ENCODE assay signal across 1 cellular context in the genomic region with DNA sequence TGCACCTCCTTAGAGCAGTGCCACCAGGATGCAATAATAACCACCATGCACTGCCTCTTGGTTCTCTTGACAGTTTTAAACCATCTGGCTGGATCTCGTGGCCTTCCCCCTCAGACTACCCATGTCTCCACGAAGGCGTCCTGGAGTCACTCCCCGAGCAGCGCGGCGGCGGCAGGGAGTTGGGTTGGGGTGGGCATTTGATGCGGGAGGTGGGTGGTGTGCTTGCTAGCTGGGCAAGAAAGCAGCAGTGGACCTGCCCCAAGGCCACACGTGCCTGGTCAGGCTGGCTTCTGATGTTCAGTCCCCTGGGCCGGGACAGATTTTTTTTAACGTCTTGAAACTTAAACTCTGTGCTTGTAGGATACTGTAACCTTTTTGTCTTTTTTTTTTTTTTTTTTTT.
TF ChIP-seq lines count a peak whose summit lies in the region.

No MANE protein-coding gene starts in this region.

TF ChIP-seq in K562, 482 proteins besides CTCF, POLR2A, EP300 and RAD21:
- TF ChIP-seq, protein P1, sequence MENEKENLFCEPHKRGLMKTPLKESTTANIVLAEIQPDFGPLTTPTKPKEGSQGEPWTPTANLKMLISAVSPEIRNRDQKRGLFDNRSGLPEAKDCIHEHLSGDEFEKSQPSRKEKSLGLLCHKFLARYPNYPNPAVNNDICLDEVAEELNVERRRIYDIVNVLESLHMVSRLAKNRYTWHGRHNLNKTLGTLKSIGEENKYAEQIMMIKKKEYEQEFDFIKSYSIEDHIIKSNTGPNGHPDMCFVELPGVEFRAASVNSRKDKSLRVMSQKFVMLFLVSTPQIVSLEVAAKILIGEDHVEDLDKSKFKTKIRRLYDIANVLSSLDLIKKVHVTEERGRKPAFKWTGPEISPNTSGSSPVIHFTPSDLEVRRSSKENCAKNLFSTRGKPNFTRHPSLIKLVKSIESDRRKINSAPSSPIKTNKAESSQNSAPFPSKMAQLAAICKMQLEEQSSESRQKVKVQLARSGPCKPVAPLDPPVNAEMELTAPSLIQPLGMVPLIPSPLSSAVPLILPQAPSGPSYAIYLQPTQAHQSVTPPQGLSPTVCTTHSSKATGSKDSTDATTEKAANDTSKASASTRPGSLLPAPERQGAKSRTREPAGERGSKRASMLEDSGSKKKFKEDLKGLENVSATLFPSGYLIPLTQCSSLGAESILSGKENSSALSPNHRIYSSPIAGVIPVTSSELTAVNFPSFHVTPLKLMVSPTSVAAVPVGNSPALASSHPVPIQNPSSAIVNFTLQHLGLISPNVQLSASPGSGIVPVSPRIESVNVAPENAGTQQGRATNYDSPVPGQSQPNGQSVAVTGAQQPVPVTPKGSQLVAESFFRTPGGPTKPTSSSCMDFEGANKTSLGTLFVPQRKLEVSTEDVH (IDR thresholded peaks at IDR 0.05; ENCODE audit: low read depth, partially characterized antibody) = no peak
- TF ChIP-seq, protein P2, sequence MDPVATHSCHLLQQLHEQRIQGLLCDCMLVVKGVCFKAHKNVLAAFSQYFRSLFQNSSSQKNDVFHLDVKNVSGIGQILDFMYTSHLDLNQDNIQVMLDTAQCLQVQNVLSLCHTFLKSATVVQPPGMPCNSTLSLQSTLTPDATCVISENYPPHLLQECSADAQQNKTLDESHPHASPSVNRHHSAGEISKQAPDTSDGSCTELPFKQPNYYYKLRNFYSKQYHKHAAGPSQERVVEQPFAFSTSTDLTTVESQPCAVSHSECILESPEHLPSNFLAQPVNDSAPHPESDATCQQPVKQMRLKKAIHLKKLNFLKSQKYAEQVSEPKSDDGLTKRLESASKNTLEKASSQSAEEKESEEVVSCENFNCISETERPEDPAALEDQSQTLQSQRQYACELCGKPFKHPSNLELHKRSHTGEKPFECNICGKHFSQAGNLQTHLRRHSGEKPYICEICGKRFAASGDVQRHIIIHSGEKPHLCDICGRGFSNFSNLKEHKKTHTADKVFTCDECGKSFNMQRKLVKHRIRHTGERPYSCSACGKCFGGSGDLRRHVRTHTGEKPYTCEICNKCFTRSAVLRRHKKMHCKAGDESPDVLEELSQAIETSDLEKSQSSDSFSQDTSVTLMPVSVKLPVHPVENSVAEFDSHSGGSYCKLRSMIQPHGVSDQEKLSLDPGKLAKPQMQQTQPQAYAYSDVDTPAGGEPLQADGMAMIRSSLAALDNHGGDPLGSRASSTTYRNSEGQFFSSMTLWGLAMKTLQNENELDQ (CRISPR knock-in tag; IDR thresholded peaks at IDR 0.05; ENCODE audit: borderline replicate concordance) = no peak
- no peak for TF ChIP-seq PTBP1 (IDR thresholded peaks at IDR 0.05; ENCODE audit: low read depth, low read length)
- TF ChIP-seq RBFOX2 (IDR thresholded peaks at IDR 0.05; ENCODE audit: low read depth, low read length) = peak; percentile 61
- TF ChIP-seq ERF (CRISPR knock-in tag; IDR thresholded peaks at IDR 0.05) = no peak
- TF ChIP-seq HOXB6 (CRISPR knock-in tag; IDR thresholded peaks at IDR 0.05; ENCODE audit: borderline replicate concordance) = no peak
- no peak for TF ChIP-seq GABPB2 (CRISPR knock-in tag; conservative IDR thresholded peaks at IDR 0.05)
- no peak for TF ChIP-seq RBM17 (IDR thresholded peaks at IDR 0.05; ENCODE audit: borderline replicate concordance, low read depth, low read length)
- TF ChIP-seq, protein P3, sequence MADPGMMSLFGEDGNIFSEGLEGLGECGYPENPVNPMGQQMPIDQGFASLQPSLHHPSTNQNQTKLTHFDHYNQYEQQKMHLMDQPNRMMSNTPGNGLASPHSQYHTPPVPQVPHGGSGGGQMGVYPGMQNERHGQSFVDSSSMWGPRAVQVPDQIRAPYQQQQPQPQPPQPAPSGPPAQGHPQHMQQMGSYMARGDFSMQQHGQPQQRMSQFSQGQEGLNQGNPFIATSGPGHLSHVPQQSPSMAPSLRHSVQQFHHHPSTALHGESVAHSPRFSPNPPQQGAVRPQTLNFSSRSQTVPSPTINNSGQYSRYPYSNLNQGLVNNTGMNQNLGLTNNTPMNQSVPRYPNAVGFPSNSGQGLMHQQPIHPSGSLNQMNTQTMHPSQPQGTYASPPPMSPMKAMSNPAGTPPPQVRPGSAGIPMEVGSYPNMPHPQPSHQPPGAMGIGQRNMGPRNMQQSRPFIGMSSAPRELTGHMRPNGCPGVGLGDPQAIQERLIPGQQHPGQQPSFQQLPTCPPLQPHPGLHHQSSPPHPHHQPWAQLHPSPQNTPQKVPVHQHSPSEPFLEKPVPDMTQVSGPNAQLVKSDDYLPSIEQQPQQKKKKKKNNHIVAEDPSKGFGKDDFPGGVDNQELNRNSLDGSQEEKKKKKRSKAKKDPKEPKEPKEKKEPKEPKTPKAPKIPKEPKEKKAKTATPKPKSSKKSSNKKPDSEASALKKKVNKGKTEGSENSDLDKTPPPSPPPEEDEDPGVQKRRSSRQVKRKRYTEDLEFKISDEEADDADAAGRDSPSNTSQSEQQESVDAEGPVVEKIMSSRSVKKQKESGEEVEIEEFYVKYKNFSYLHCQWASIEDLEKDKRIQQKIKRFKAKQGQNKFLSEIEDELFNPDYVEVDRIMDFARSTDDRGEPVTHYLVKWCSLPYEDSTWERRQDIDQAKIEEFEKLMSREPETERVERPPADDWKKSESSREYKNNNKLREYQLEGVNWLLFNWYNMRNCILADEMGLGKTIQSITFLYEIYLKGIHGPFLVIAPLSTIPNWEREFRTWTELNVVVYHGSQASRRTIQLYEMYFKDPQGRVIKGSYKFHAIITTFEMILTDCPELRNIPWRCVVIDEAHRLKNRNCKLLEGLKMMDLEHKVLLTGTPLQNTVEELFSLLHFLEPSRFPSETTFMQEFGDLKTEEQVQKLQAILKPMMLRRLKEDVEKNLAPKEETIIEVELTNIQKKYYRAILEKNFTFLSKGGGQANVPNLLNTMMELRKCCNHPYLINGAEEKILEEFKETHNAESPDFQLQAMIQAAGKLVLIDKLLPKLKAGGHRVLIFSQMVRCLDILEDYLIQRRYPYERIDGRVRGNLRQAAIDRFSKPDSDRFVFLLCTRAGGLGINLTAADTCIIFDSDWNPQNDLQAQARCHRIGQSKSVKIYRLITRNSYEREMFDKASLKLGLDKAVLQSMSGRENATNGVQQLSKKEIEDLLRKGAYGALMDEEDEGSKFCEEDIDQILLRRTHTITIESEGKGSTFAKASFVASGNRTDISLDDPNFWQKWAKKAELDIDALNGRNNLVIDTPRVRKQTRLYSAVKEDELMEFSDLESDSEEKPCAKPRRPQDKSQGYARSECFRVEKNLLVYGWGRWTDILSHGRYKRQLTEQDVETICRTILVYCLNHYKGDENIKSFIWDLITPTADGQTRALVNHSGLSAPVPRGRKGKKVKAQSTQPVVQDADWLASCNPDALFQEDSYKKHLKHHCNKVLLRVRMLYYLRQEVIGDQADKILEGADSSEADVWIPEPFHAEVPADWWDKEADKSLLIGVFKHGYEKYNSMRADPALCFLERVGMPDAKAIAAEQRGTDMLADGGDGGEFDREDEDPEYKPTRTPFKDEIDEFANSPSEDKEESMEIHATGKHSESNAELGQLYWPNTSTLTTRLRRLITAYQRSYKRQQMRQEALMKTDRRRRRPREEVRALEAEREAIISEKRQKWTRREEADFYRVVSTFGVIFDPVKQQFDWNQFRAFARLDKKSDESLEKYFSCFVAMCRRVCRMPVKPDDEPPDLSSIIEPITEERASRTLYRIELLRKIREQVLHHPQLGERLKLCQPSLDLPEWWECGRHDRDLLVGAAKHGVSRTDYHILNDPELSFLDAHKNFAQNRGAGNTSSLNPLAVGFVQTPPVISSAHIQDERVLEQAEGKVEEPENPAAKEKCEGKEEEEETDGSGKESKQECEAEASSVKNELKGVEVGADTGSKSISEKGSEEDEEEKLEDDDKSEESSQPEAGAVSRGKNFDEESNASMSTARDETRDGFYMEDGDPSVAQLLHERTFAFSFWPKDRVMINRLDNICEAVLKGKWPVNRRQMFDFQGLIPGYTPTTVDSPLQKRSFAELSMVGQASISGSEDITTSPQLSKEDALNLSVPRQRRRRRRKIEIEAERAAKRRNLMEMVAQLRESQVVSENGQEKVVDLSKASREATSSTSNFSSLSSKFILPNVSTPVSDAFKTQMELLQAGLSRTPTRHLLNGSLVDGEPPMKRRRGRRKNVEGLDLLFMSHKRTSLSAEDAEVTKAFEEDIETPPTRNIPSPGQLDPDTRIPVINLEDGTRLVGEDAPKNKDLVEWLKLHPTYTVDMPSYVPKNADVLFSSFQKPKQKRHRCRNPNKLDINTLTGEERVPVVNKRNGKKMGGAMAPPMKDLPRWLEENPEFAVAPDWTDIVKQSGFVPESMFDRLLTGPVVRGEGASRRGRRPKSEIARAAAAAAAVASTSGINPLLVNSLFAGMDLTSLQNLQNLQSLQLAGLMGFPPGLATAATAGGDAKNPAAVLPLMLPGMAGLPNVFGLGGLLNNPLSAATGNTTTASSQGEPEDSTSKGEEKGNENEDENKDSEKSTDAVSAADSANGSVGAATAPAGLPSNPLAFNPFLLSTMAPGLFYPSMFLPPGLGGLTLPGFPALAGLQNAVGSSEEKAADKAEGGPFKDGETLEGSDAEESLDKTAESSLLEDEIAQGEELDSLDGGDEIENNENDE (IDR thresholded peaks at IDR 0.05; ENCODE audit: low read depth, low read length) = no peak
- TF ChIP-seq U2AF1 (optimal IDR thresholded peaks at IDR 0.05; ENCODE audit: low read depth, low read length) = no peak
- no peak for TF ChIP-seq FOXK2 (conservative IDR thresholded peaks at IDR 0.05 in 1 of 2, IDR thresholded peaks at IDR 0.05 in 1 of 2; ENCODE audit: low read depth in 2 of 2)
- TF ChIP-seq POLR2G (IDR thresholded peaks at IDR 0.05; ENCODE audit: low read depth, low read length) = peak; percentile 59
